6 cellular contexts compared by ENCODE assay signal in genomic region chr19:4497770-4498389, GRCh38. TPM values are rescaled to one million over a fixed set of nuclear protein-coding genes. Genes with fewer than 3 reads are reported as not detected.
"Had no signal": no experiment of that assay in that cellular context is flagged by ENCODE, and none has a peak within 500 bp of the region (broad histone marks: within the 10 kb centered on the region; RNA-seq: fewer than 3 reads in every experiment).

No MANE protein-coding gene starts in this region.

- H3K4me3 ChIP-seq: GM23248, HAP-1 had no signal

- H3K27ac ChIP-seq: GM23248 had no signal

- H3K4me1 ChIP-seq: HAP-1 had no signal

- H3K9me3 ChIP-seq: HAP-1 had no signal

- H2AFZ ChIP-seq: GM23248 had no signal

- H3K27ac Mint-ChIP-seq: HFFc6 had no signal

- H3K9me3 Mint-ChIP-seq: HFFc6 had no signal

- DNase-seq: GM23248, GOT3, HFFc6, IMR-90 had no signal

- ATAC-seq: HCT116 had no signal

- H3K9ac ChIP-seq: GM23248 had no signal

- H3K4me3 Mint-ChIP-seq: HFFc6 had no signal

RNA-seq across cellular contexts. Expression of gene PLIN4, which starts 20.4 kb away (rescaled TPM):
- total RNA-seq: GM23248, HFFc6 had no signal

RNA-seq across cellular contexts. Expression of gene PLIN5, which starts 37.1 kb away (rescaled TPM):
- total RNA-seq: GM23248, HFFc6, IMR-90 had no signal
- polyA plus RNA-seq: GM23248, IMR-90 had no signal

RNA-seq across cellular contexts. Expression of gene LRG1, which starts 42.0 kb away (rescaled TPM):
- total RNA-seq: GM23248, HFFc6, IMR-90 had no signal
- polyA plus RNA-seq: GM23248, IMR-90 had no signal
